ENCODE assay signal across 1 cellular context in the genomic region with DNA sequence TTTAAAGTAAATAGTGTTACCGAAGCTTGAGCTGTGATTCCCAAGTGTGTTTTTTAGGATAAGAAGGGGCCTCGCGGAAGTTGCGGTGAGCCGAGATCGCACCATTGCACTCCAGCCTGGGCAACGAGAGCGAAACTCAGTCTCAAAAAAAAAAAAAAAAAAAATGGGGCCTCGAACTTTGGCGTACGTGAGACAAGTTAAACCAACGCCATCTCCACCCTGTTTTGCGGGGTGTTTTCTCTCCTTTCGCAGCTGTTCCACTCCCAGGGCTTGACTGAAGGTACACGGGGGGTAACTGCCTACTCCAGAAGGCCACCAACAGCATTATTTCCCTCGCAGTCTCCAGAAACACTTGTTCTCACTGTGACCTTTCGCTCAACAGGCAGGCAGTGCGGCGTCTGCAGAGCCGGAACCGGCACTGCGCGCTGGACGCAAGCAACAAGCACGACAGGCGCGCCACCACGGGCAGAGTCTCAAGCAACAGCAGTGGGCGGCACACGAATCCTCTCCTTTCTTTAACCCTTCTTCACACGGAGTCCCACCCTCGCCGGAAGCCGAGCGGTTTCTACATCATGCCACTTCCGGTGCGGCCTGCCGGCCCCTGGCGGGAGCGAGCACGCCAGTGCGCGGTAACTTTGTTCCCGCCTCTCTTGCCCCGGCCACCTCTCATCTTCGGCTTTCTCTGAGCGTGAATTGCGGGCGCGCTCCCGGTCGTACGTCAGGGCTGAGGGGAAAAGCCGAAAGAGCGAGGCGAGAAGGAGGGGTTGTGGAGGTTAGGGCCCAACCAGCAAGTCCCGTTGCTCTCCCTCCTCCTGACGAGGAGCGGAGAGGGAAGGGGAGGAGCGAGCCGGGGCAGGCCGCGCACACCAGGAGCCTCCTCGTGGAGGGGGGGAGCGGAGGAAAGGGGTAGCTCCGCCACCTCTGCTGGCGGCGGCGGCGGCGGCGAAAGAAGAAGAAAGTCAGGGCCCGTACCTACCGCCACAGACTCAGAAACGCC.
TF ChIP-seq lines count a peak whose summit lies in the region.

No MANE protein-coding gene starts in this region.

TF ChIP-seq in K562, 482 proteins besides CTCF, POLR2A, EP300 and RAD21 (continued from another document and continues in another):
- TF ChIP-seq, protein P1, sequence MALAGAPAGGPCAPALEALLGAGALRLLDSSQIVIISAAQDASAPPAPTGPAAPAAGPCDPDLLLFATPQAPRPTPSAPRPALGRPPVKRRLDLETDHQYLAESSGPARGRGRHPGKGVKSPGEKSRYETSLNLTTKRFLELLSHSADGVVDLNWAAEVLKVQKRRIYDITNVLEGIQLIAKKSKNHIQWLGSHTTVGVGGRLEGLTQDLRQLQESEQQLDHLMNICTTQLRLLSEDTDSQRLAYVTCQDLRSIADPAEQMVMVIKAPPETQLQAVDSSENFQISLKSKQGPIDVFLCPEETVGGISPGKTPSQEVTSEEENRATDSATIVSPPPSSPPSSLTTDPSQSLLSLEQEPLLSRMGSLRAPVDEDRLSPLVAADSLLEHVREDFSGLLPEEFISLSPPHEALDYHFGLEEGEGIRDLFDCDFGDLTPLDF (CRISPR knock-in tag; IDR thresholded peaks at IDR 0.05) = peak; percentile 92
- TF ChIP-seq KLF1 (tag; IDR thresholded peaks at IDR 0.05) (peak; percentile 50; the same call in 1 of the 2 replicates), RBFOX2 (IDR thresholded peaks at IDR 0.05; ENCODE audit: low read depth, low read length) (peak; percentile 88), SETDB1 (IDR thresholded peaks at IDR 0.05; ENCODE audit: low read length) (no peak), NUFIP1 (IDR thresholded peaks at IDR 0.05; ENCODE audit: partially characterized antibody) (no peak), NFRKB (IDR thresholded peaks at IDR 0.05; ENCODE audit: low read depth) (peak; percentile 82; the same call in 1 of the 2 replicates), ZNF184 (CRISPR knock-in tag; IDR thresholded peaks at IDR 0.05) (no peak), POLR2H (tag; IDR thresholded peaks at IDR 0.05; ENCODE audit: low read depth) (peak; percentile 94), EWSR1 (IDR thresholded peaks at IDR 0.05; ENCODE audit: borderline replicate concordance, low read depth, partially characterized antibody) (no peak), ZNF551 (CRISPR knock-in tag; IDR thresholded peaks at IDR 0.05) (no peak), CEBPG (CRISPR knock-in tag; IDR thresholded peaks at IDR 0.05) (no peak), CEBPG (tag; conservative IDR thresholded peaks at IDR 0.05 in 1 of 2, IDR thresholded peaks at IDR 0.05 in 1 of 2) (no peak), CREB1 (IDR thresholded peaks at IDR 0.05) (peak; percentile 66), CREB1 (CRISPR knock-in tag; IDR thresholded peaks at IDR 0.05) (peak; percentile 74; the same call in 1 of the 2 replicates), XRCC5 (IDR thresholded peaks at IDR 0.05; ENCODE audit: low read depth, low read length) (no peak), ZC3H4 (CRISPR knock-in tag; IDR thresholded peaks at IDR 0.05; ENCODE audit: borderline replicate concordance) (no peak), KAT7 (CRISPR knock-in tag; IDR thresholded peaks at IDR 0.05; ENCODE audit: borderline replicate concordance) (peak; percentile 72; the same call in 1 of the 2 replicates), DPF2 (IDR thresholded peaks at IDR 0.05) (peak; percentile 38; the same call in 1 of the 2 replicates), NFE2L1 (tag; IDR thresholded peaks at IDR 0.05; ENCODE audit: borderline replicate concordance, low read depth) (no peak), GATAD2A (IDR thresholded peaks at IDR 0.05) (no peak), KDM1A (IDR thresholded peaks at IDR 0.05) (no peak), KLF6 (CRISPR knock-in tag; IDR thresholded peaks at IDR 0.05; ENCODE audit: borderline replicate concordance) (no peak), KAT8 (IDR thresholded peaks at IDR 0.05; ENCODE audit: low read depth) (no peak), MIER1 (IDR thresholded peaks at IDR 0.05; ENCODE audit: low read depth) (peak; percentile 26; the same call in 1 of the 2 replicates), RCOR1 (IDR thresholded peaks at IDR 0.05; ENCODE audit: borderline replicate concordance in 1 of 2, low read depth in 2 of 2, low read length in 2 of 2) (no peak), TAL1 (IDR thresholded peaks at IDR 0.05) (no peak), NFATC3 (IDR thresholded peaks at IDR 0.05) (no peak)
- TF ChIP-seq, protein P2, sequence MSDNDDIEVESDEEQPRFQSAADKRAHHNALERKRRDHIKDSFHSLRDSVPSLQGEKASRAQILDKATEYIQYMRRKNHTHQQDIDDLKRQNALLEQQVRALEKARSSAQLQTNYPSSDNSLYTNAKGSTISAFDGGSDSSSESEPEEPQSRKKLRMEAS (CRISPR knock-in tag; IDR thresholded peaks at IDR 0.05) = peak; percentile 76
- TF ChIP-seq, protein P3, sequence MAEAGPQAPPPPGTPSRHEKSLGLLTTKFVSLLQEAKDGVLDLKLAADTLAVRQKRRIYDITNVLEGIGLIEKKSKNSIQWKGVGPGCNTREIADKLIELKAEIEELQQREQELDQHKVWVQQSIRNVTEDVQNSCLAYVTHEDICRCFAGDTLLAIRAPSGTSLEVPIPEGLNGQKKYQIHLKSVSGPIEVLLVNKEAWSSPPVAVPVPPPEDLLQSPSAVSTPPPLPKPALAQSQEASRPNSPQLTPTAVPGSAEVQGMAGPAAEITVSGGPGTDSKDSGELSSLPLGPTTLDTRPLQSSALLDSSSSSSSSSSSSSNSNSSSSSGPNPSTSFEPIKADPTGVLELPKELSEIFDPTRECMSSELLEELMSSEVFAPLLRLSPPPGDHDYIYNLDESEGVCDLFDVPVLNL (CRISPR knock-in tag; IDR thresholded peaks at IDR 0.05; ENCODE audit: low read depth) = peak; percentile 73
- TF ChIP-seq, protein P4, sequence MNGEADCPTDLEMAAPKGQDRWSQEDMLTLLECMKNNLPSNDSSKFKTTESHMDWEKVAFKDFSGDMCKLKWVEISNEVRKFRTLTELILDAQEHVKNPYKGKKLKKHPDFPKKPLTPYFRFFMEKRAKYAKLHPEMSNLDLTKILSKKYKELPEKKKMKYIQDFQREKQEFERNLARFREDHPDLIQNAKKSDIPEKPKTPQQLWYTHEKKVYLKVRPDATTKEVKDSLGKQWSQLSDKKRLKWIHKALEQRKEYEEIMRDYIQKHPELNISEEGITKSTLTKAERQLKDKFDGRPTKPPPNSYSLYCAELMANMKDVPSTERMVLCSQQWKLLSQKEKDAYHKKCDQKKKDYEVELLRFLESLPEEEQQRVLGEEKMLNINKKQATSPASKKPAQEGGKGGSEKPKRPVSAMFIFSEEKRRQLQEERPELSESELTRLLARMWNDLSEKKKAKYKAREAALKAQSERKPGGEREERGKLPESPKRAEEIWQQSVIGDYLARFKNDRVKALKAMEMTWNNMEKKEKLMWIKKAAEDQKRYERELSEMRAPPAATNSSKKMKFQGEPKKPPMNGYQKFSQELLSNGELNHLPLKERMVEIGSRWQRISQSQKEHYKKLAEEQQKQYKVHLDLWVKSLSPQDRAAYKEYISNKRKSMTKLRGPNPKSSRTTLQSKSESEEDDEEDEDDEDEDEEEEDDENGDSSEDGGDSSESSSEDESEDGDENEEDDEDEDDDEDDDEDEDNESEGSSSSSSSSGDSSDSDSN (IDR thresholded peaks at IDR 0.05; ENCODE audit: borderline replicate concordance in 1 of 2, low read depth in 2 of 2, low read length in 2 of 2) = peak in 1 of 2 experiments; percentile 60; a peak in 2 of 4 replicates
- TF ChIP-seq, protein P5, sequence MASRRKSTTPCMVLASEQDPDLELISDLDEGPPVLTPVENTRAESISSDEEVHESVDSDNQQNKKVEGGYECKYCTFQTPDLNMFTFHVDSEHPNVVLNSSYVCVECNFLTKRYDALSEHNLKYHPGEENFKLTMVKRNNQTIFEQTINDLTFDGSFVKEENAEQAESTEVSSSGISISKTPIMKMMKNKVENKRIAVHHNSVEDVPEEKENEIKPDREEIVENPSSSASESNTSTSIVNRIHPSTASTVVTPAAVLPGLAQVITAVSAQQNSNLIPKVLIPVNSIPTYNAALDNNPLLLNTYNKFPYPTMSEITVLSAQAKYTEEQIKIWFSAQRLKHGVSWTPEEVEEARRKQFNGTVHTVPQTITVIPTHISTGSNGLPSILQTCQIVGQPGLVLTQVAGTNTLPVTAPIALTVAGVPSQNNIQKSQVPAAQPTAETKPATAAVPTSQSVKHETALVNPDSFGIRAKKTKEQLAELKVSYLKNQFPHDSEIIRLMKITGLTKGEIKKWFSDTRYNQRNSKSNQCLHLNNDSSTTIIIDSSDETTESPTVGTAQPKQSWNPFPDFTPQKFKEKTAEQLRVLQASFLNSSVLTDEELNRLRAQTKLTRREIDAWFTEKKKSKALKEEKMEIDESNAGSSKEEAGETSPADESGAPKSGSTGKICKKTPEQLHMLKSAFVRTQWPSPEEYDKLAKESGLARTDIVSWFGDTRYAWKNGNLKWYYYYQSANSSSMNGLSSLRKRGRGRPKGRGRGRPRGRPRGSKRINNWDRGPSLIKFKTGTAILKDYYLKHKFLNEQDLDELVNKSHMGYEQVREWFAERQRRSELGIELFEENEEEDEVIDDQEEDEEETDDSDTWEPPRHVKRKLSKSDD (conservative IDR thresholded peaks at IDR 0.05; ENCODE audit: low read length) = no peak
- TF ChIP-seq, protein P6, sequence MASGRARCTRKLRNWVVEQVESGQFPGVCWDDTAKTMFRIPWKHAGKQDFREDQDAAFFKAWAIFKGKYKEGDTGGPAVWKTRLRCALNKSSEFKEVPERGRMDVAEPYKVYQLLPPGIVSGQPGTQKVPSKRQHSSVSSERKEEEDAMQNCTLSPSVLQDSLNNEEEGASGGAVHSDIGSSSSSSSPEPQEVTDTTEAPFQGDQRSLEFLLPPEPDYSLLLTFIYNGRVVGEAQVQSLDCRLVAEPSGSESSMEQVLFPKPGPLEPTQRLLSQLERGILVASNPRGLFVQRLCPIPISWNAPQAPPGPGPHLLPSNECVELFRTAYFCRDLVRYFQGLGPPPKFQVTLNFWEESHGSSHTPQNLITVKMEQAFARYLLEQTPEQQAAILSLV (tag; IDR thresholded peaks at IDR 0.05) = no peak
- TF ChIP-seq, protein P7, sequence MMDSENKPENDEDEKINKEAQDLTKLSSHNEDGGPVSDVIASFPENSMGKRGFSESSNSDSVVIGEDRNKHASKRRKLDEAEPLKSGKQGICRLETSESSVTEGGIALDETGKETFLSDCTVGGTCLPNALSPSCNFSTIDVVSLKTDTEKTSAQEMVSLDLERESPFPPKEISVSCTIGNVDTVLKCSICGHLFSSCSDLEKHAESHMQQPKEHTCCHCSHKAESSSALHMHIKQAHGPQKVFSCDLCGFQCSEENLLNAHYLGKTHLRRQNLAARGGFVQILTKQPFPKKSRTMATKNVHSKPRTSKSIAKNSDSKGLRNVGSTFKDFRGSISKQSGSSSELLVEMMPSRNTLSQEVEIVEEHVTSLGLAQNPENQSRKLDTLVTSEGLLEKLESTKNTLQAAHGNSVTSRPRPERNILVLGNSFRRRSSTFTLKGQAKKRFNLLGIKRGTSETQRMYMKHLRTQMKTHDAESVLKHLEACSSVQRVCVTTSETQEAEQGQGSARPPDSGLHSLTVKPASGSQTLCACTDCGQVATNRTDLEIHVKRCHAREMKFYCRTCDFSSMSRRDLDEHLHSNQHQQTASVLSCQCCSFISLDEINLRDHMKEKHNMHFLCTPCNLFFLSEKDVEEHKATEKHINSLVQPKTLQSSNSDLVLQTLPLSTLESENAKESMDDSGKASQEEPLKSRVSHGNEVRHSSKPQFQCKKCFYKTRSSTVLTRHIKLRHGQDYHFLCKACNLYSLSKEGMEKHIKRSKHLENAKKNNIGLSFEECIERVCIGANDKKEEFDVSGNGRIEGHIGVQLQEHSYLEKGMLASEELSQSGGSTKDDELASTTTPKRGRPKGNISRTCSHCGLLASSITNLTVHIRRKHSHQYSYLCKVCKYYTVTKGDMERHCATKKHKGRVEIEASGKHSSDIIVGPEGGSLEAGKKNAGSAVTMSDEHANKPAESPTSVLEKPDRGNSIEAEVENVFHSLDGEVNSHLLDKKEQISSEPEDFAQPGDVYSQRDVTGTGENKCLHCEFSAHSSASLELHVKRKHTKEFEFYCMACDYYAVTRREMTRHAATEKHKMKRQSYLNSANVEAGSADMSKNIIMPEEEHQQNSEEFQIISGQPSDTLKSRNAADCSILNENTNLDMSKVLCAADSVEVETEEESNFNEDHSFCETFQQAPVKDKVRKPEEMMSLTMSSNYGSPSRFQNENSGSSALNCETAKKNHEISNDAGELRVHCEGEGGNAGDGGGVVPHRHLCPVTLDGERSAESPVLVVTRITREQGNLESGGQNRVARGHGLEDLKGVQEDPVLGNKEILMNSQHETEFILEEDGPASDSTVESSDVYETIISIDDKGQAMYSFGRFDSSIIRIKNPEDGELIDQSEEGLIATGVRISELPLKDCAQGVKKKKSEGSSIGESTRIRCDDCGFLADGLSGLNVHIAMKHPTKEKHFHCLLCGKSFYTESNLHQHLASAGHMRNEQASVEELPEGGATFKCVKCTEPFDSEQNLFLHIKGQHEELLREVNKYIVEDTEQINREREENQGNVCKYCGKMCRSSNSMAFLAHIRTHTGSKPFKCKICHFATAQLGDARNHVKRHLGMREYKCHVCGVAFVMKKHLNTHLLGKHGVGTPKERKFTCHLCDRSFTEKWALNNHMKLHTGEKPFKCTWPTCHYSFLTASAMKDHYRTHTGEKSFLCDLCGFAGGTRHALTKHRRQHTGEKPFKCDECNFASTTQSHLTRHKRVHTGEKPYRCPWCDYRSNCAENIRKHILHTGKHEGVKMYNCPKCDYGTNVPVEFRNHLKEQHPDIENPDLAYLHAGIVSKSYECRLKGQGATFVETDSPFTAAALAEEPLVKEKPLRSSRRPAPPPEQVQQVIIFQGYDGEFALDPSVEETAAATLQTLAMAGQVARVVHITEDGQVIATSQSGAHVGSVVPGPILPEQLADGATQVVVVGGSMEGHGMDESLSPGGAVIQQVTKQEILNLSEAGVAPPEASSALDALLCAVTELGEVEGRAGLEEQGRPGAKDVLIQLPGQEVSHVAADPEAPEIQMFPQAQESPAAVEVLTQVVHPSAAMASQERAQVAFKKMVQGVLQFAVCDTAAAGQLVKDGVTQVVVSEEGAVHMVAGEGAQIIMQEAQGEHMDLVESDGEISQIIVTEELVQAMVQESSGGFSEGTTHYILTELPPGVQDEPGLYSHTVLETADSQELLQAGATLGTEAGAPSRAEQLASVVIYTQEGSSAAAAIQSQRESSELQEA (IDR thresholded peaks at IDR 0.05; ENCODE audit: low read depth) = no peak
- TF ChIP-seq, protein P8, sequence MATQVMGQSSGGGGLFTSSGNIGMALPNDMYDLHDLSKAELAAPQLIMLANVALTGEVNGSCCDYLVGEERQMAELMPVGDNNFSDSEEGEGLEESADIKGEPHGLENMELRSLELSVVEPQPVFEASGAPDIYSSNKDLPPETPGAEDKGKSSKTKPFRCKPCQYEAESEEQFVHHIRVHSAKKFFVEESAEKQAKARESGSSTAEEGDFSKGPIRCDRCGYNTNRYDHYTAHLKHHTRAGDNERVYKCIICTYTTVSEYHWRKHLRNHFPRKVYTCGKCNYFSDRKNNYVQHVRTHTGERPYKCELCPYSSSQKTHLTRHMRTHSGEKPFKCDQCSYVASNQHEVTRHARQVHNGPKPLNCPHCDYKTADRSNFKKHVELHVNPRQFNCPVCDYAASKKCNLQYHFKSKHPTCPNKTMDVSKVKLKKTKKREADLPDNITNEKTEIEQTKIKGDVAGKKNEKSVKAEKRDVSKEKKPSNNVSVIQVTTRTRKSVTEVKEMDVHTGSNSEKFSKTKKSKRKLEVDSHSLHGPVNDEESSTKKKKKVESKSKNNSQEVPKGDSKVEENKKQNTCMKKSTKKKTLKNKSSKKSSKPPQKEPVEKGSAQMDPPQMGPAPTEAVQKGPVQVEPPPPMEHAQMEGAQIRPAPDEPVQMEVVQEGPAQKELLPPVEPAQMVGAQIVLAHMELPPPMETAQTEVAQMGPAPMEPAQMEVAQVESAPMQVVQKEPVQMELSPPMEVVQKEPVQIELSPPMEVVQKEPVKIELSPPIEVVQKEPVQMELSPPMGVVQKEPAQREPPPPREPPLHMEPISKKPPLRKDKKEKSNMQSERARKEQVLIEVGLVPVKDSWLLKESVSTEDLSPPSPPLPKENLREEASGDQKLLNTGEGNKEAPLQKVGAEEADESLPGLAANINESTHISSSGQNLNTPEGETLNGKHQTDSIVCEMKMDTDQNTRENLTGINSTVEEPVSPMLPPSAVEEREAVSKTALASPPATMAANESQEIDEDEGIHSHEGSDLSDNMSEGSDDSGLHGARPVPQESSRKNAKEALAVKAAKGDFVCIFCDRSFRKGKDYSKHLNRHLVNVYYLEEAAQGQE (CRISPR knock-in tag; IDR thresholded peaks at IDR 0.05; ENCODE audit: low read depth) = peak; percentile 75; the same call in 1 of the 2 replicates
